1 cellular context compared by ENCODE assay signal in the genomic region with DNA sequence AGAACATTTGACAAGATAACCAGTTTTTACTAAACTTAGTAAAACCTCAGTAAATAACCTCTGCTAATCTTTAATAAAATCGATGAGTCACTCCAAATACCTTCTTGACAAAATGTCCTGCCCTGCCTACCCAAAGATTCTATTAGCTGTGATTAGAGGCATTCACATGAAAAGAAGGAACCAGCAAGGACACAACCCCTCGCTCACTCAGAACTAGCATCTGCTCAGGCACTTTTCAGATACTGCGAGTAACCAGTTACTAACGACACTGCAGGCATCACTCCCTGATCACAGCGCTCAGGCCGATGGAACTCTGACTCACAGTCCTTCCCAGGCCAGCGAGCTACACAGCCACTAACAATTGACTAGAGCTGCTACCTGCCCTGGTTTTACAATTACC.
TF ChIP-seq lines count a peak whose summit lies in the region.

No MANE protein-coding gene starts in this region.

TF ChIP-seq in HEK293, 187 proteins besides CTCF, POLR2A, EP300 and RAD21 (continued from another document):
- TF ChIP-seq SCRT1 (tag by site-specific recombination; IDR thresholded peaks at IDR 0.05; ENCODE audit: borderline replicate concordance) = no peak
- no peak for TF ChIP-seq KLF10 (tag by site-specific recombination; IDR thresholded peaks at IDR 0.05)
- no peak for TF ChIP-seq ZNF658 (tag by site-specific recombination; IDR thresholded peaks at IDR 0.05)
